ENCODE assay signal across 20 cellular contexts in genomic region chr22:42619261-42620063, GRCh38. TPM values are rescaled to one million over a fixed set of nuclear protein-coding genes. Genes with fewer than 3 reads are reported as not detected.
DNase-seq lines count a peak whose midpoint lies in the region; ATAC-seq and TF ChIP-seq lines count a peak whose summit lies in the region.
"Had no signal": no experiment of that assay in that cellular context is flagged by ENCODE, and none has a peak within 500 bp of the region (broad histone marks: within the 10 kb centered on the region; RNA-seq: fewer than 3 reads in every experiment).

No MANE protein-coding gene starts in this region.

- H3K79me2 ChIP-seq in GM23248 (ENCODE audit: insufficient read depth), result no peaks in the 10 kb centered on the region

- H3K9ac ChIP-seq in GM23248, result no peak overlapping the region
- peak overlapping the region; percentile 28 for H3K9ac ChIP-seq in mesenchymal stem cell (ENCODE audit: low read length)

- peak overlapping the region; percentile 14 for H4K8ac ChIP-seq in mesenchymal stem cell (ENCODE audit: low read length)

- H2BK120ac ChIP-seq in mesenchymal stem cell (ENCODE audit: low read depth, low read length), result no peak overlapping the region

- no peaks in the 10 kb centered on the region for H3K9me2 ChIP-seq in GM23248 (ENCODE audit: insufficient read depth)

- no peak overlapping the region for H2BK15ac ChIP-seq in mesenchymal stem cell (ENCODE audit: low read depth, poor library complexity, severe bottlenecking)

- 80 to 81% methylated on average over 17 to 29 of the region's 35 CpGs for WGBS in GM23248 (ENCODE audit: low coverage in 1 of 2, low lambda C conversion rate in 2 of 2, missing lambda C conversion rate in 2 of 2), 2 experiments
- WGBS in mesenchymal stem cell, result 98% methylated on average over 35 of the region's 35 CpGs

- TF ChIP-seq CTCF in RWPE2 (IDR thresholded peaks at IDR 0.05; ENCODE audit: poor library complexity, severe bottlenecking) (no peak), tibial artery (IDR thresholded peaks at IDR 0.05) (no peak)

- ATAC-seq in RWPE2 (ENCODE audit: low read depth), result no peak
- ATAC-seq in GM21528 (IDR thresholded peaks at IDR 0.05; ENCODE audit: low FRiP score, unreplicated experiment), result no peak
- ATAC-seq in HG03159 (IDR thresholded peaks at IDR 0.05; ENCODE audit: unreplicated experiment), result no peak

- no peaks in the 10 kb centered on the region for H4K20me1 ChIP-seq in GM23248 (ENCODE audit: insufficient read depth)

- H3K18ac ChIP-seq in mesenchymal stem cell (ENCODE audit: low read depth in 1 of 2, low read length in 2 of 2), result no peak overlapping the region

- H3K4me2 ChIP-seq in GM23248 (ENCODE audit: unreplicated experiment) (no peak overlapping the region), mesenchymal stem cell (ENCODE audit: low read length, poor library complexity, severe bottlenecking) (no peak overlapping the region)

- in situ Hi-C loops in GM23248 (cut with MboI), result no loop called here

- no peak overlapping the region for H2BK12ac ChIP-seq in mesenchymal stem cell (ENCODE audit: low read length in 2 of 2)

- H3K27me3 ChIP-seq in GM23248 (replicated peaks; ENCODE audit: insufficient read depth) (no peaks in the 10 kb centered on the region), RWPE2 (ENCODE audit: insufficient read depth, poor library complexity, severe bottlenecking) (no peaks in the 10 kb centered on the region), mesenchymal stem cell (ENCODE audit: control insufficient read depth in 1 of 2, insufficient read depth in 1 of 2, low read length in 2 of 2) (no peaks in the 10 kb centered on the region), tibial artery (no peaks in the 10 kb centered on the region)
- H3K27me3 ChIP-seq: suprapubic skin had no signal

- peak overlapping the region; percentile 74; the same call in 1 of the 2 replicates for H3K27ac ChIP-seq in GM23248
- H3K27ac ChIP-seq in RWPE2 (ENCODE audit: poor library complexity, severe bottlenecking), result peak overlapping the region; percentile 74
- H3K27ac ChIP-seq in mesenchymal stem cell (ENCODE audit: low read length, poor library complexity, severe bottlenecking), result no peak overlapping the region
- peak overlapping the region; percentile 64 to 73 for H3K27ac ChIP-seq in tibial artery

- no peak for DNase-seq in GM23248
- no peak for DNase-seq in RWPE2 (ENCODE audit: low spot score)
- DNase-seq in mesenchymal stem cell, result no peak
- DNase-seq in tibial artery, result no peak
- DNase-seq in NCI-H2227 (lab: John Stamatoyannopoulos, UW; ENCODE audit: unreplicated experiment), result no peak
- DNase-seq: activated B cell treated with CpG ODN at 0.5 μM for 24 hours; activated CD4-positive, alpha-beta memory T cell treated with anti-CD3 and anti-CD28 coated beads, Interleukin-2, amount 10 ng/mL, durations not matched to agents 7 days and 5 days; activated gamma-delta T cell treated with Interleukin-2 at 50 U/mL for 16 hours; DMS79 treated with DMSO at 0.1 percent for 48 hours; NCI-H1417; NCI-H510A treated with DMSO at 0.1 percent for 48 hours; nephron progenitor cell; NK-92 treated with Interleukin-12 subunit alpha and Interleukin-12 subunit beta, amount 100 ng/mL, for 24 hours; RPMI8226; T-helper 9 cell had no signal

- no peak overlapping the region for H3K4me3 ChIP-seq in GM23248
- no peak overlapping the region for H3K4me3 ChIP-seq in RWPE2 (ENCODE audit: severe bottlenecking)
- no peak overlapping the region for H3K4me3 ChIP-seq in mesenchymal stem cell (ENCODE audit: insufficient read depth in 1 of 2, low read depth in 1 of 2, low read length in 2 of 2)
- H3K4me3 ChIP-seq in tibial artery, result no peak overlapping the region
- H3K4me3 ChIP-seq: suprapubic skin had no signal

- no peak overlapping the region for H2AFZ ChIP-seq in GM23248
- H2AFZ ChIP-seq in mesenchymal stem cell (ENCODE audit: low read depth, low read length), result no peak overlapping the region

- H3K79me1 ChIP-seq in mesenchymal stem cell (replicated peaks; ENCODE audit: low read length, poor library complexity, severe bottlenecking), result peaks cover 20% of the 10 kb centered on the region

- H2AK5ac ChIP-seq in mesenchymal stem cell (ENCODE audit: low read length, severe bottlenecking), result no peak overlapping the region

- intact Hi-C loops in tibial artery (cut with DNase I; ENCODE audit: low total_unique reads), result no loop called here

- H3K4me1 ChIP-seq in GM23248 (ENCODE audit: insufficient read depth) (peaks cover 32% of the 10 kb centered on the region), RWPE2 (ENCODE audit: insufficient read depth, poor library complexity, severe bottlenecking) (peaks cover 17% of the 10 kb centered on the region), mesenchymal stem cell (ENCODE audit: control insufficient read depth, insufficient read depth, low read depth, low read length) (peaks cover 52% of the 10 kb centered on the region), tibial artery (peaks cover 7 to 66% (median 39%) of the 10 kb centered on the region in 4 donors)

- H3K4ac ChIP-seq in mesenchymal stem cell (ENCODE audit: low read depth in 1 of 2, low read length in 2 of 2), result no peak overlapping the region

- H3F3A ChIP-seq in GM23248 (ENCODE audit: insufficient read depth), result peaks cover 51% of the 10 kb centered on the region

- H4K91ac ChIP-seq in mesenchymal stem cell (ENCODE audit: low read length), result no peak overlapping the region

- H3K9me3 ChIP-seq in GM23248 (ENCODE audit: low read depth), result no peaks in the 10 kb centered on the region
- no peaks in the 10 kb centered on the region for H3K9me3 ChIP-seq in RWPE2 (ENCODE audit: severe bottlenecking)
- H3K9me3 ChIP-seq in mesenchymal stem cell (ENCODE audit: control insufficient read depth, low read length), result no peaks in the 10 kb centered on the region
- no peaks in the 10 kb centered on the region for H3K9me3 ChIP-seq in tibial artery
- H3K9me3 ChIP-seq: suprapubic skin had no signal

- H3K14ac ChIP-seq in mesenchymal stem cell (ENCODE audit: low read length in 2 of 2), result no peak overlapping the region

- peaks cover 8% of the 10 kb centered on the region; the same call in 1 of the 2 replicates for H3K36me3 ChIP-seq in GM23248 (ENCODE audit: low read depth)
- peaks cover 14% of the 10 kb centered on the region; the same call in 1 of the 2 replicates for H3K36me3 ChIP-seq in RWPE2 (ENCODE audit: low read depth)
- H3K36me3 ChIP-seq in mesenchymal stem cell (ENCODE audit: control insufficient read depth in 1 of 2, insufficient read depth in 2 of 2, low read depth in 1 of 2, low read length in 2 of 2), result peaks cover 36 to 41% of the 10 kb centered on the region in 2 experiments
- H3K36me3 ChIP-seq in tibial artery, result peaks cover 22 to 50% (median 35%) of the 10 kb centered on the region in 3 donors

- no peak overlapping the region for H2BK5ac ChIP-seq in mesenchymal stem cell (ENCODE audit: low read depth, low read length, poor library complexity, severe bottlenecking)

- H3K23ac ChIP-seq in mesenchymal stem cell (ENCODE audit: low read length in 2 of 2), result no peak overlapping the region

RNA-seq across cellular contexts. Expression of gene POLDIP3, which starts 4.8 kb away (rescaled TPM):
- total RNA-seq in GM23248 (2014; rRNA removed; shearing (Covaris generic)), result 32.8 and 35.5 TPM in 2 replicates
- 45.9 and 46.3 TPM in 2 replicates for polyA plus RNA-seq in GM23248 (2016; fragmentation: Nextera tagmentation; extraction: Ambion mirVana)
- 26.3 TPM for polyA plus RNA-seq in mesenchymal stem cell (2013, experiment 1 of 2)
- polyA plus RNA-seq in mesenchymal stem cell (2013, experiment 2 of 2), result 25.3 TPM

RNA-seq across cellular contexts. Expression of gene ATP5MGL, which starts 20.9 kb away (rescaled TPM):
- total RNA-seq in GM23248 (2014; rRNA removed; shearing (Covaris generic)), result not detected in 2 replicates
- 0.62 TPM in 1 of 2 replicates, not detected in the other for polyA plus RNA-seq in GM23248 (2016; fragmentation: Nextera tagmentation; extraction: Ambion mirVana)
- polyA plus RNA-seq in mesenchymal stem cell (2013, experiment 1 of 2), result not detected
- polyA plus RNA-seq in mesenchymal stem cell (2013, experiment 2 of 2), result not detected
- total RNA-seq: M059J, skeletal muscle tissue had no signal

RNA-seq across cellular contexts. Expression of gene CYB5R3, which starts 29.7 kb away (rescaled TPM):
- total RNA-seq in GM23248 (2014; rRNA removed; shearing (Covaris generic)), result 314 and 378 TPM in 2 replicates
- polyA plus RNA-seq in GM23248 (2016; fragmentation: Nextera tagmentation; extraction: Ambion mirVana), result 907 and 950 TPM in 2 replicates
- polyA plus RNA-seq in mesenchymal stem cell (2013, experiment 1 of 2), result 390 TPM
- polyA plus RNA-seq in mesenchymal stem cell (2013, experiment 2 of 2), result 388 TPM
